Comparison of ENCODE assay signal across 1 cellular context in genomic region chr18:8177330-8178016, GRCh38.
TF ChIP-seq lines count a peak whose summit lies in the region.

No MANE protein-coding gene starts in this region.

TF ChIP-seq in HepG2, 621 proteins besides CTCF, POLR2A, EP300 and RAD21 (continued from another document and continues in another):
- no peak for TF ChIP-seq ZNF280D (CRISPR knock-in tag; IDR thresholded peaks at IDR 0.05)
- TF ChIP-seq TGIF2 (CRISPR knock-in tag; IDR thresholded peaks at IDR 0.05): no peak
- no peak for TF ChIP-seq ZNF737 (CRISPR knock-in tag; IDR thresholded peaks at IDR 0.05; ENCODE audit: borderline replicate concordance)
- TF ChIP-seq CCDC6 (CRISPR knock-in tag; IDR thresholded peaks at IDR 0.05): 0 out of 2 replicates have a peak, but pooled peaks have one; percentile 27
- TF ChIP-seq KDM4B (CRISPR knock-in tag; IDR thresholded peaks at IDR 0.05): no peak
- no peak for TF ChIP-seq KAT8 (CRISPR knock-in tag; IDR thresholded peaks at IDR 0.05)
- no peak for TF ChIP-seq ZNF709 (CRISPR knock-in tag; IDR thresholded peaks at IDR 0.05)
- no peak for TF ChIP-seq ZNF598 (CRISPR knock-in tag; IDR thresholded peaks at IDR 0.05; ENCODE audit: borderline replicate concordance)
- TF ChIP-seq ZNF275 (CRISPR knock-in tag; IDR thresholded peaks at IDR 0.05; ENCODE audit: borderline replicate concordance): no peak
- no peak for TF ChIP-seq ZNF788 (CRISPR knock-in tag; IDR thresholded peaks at IDR 0.05; ENCODE audit: borderline replicate concordance)
- no peak for TF ChIP-seq SMAD1 (CRISPR knock-in tag; IDR thresholded peaks at IDR 0.05; ENCODE audit: borderline replicate concordance, low read depth)
- TF ChIP-seq MAX (IDR thresholded peaks at IDR 0.05): no peak
- TF ChIP-seq ZNF530 (CRISPR knock-in tag; IDR thresholded peaks at IDR 0.05; ENCODE audit: low read depth): no peak
- no peak for TF ChIP-seq ZBTB33 (CRISPR knock-in tag; IDR thresholded peaks at IDR 0.05)
- TF ChIP-seq FUBP1 (CRISPR knock-in tag; IDR thresholded peaks at IDR 0.05; ENCODE audit: borderline replicate concordance): no peak
- no peak for TF ChIP-seq TBP (CRISPR knock-in tag; IDR thresholded peaks at IDR 0.05)
- no peak for TF ChIP-seq RFX5 (IDR thresholded peaks at IDR 0.05; ENCODE audit: low read depth, low read length)
- TF ChIP-seq ZZZ3 (CRISPR knock-in tag; IDR thresholded peaks at IDR 0.05; ENCODE audit: borderline replicate concordance): no peak
- TF ChIP-seq ZIK1 (CRISPR knock-in tag; IDR thresholded peaks at IDR 0.05; ENCODE audit: borderline replicate concordance, low read depth): no peak
- TF ChIP-seq KLF15 (CRISPR knock-in tag; IDR thresholded peaks at IDR 0.05; ENCODE audit: borderline replicate concordance): no peak
- TF ChIP-seq MXD1 (CRISPR knock-in tag; IDR thresholded peaks at IDR 0.05): no peak
- TF ChIP-seq ZNF776 (CRISPR knock-in tag; IDR thresholded peaks at IDR 0.05): no peak
- TF ChIP-seq ZNF331 (CRISPR knock-in tag; IDR thresholded peaks at IDR 0.05): peak; percentile 53; the same call in 1 of the 2 replicates
- TF ChIP-seq KDM3A (CRISPR knock-in tag; IDR thresholded peaks at IDR 0.05; ENCODE audit: low read depth): no peak
- TF ChIP-seq ZNF468 (CRISPR knock-in tag; IDR thresholded peaks at IDR 0.05): no peak
- TF ChIP-seq ZNF441 (CRISPR knock-in tag; IDR thresholded peaks at IDR 0.05; ENCODE audit: borderline replicate concordance): no peak
- TF ChIP-seq NFKB2 (CRISPR knock-in tag; IDR thresholded peaks at IDR 0.05; ENCODE audit: borderline replicate concordance): no peak
- no peak for TF ChIP-seq RNF219 (CRISPR knock-in tag; IDR thresholded peaks at IDR 0.05)
- TF ChIP-seq ZFP62 (CRISPR knock-in tag; IDR thresholded peaks at IDR 0.05): no peak
- TF ChIP-seq NAIF1 (CRISPR knock-in tag; IDR thresholded peaks at IDR 0.05; ENCODE audit: borderline replicate concordance): no peak
- no peak for TF ChIP-seq MLLT10 (CRISPR knock-in tag; IDR thresholded peaks at IDR 0.05)
- TF ChIP-seq ZNF777 (CRISPR knock-in tag; IDR thresholded peaks at IDR 0.05): no peak
- no peak for TF ChIP-seq TEF (CRISPR knock-in tag; IDR thresholded peaks at IDR 0.05)
- no peak for TF ChIP-seq ETV5 (CRISPR knock-in tag; IDR thresholded peaks at IDR 0.05; ENCODE audit: borderline replicate concordance)
- peak; percentile 97 for TF ChIP-seq RARA (CRISPR knock-in tag; IDR thresholded peaks at IDR 0.05)
- peak; percentile 59 for TF ChIP-seq GATAD2A (CRISPR knock-in tag; IDR thresholded peaks at IDR 0.05)
- no peak for TF ChIP-seq FLYWCH1 (CRISPR knock-in tag; IDR thresholded peaks at IDR 0.05)
- TF ChIP-seq GZF1 (CRISPR knock-in tag; IDR thresholded peaks at IDR 0.05): no peak
- no peak for TF ChIP-seq ZNF276 (CRISPR knock-in tag; IDR thresholded peaks at IDR 0.05; ENCODE audit: low read depth)
- TF ChIP-seq ZBTB42 (CRISPR knock-in tag; IDR thresholded peaks at IDR 0.05): no peak
- TF ChIP-seq SP1 (IDR thresholded peaks at IDR 0.05): no peak
- no peak for TF ChIP-seq SP1 (CRISPR knock-in tag; IDR thresholded peaks at IDR 0.05)
- TF ChIP-seq ZNF501 (CRISPR knock-in tag; IDR thresholded peaks at IDR 0.05): no peak
- peak; percentile 63; the same call in 1 of the 2 replicates for TF ChIP-seq NCOR1 (IDR thresholded peaks at IDR 0.05; ENCODE audit: borderline replicate concordance, low read length)
- no peak for TF ChIP-seq MTF1 (CRISPR knock-in tag; IDR thresholded peaks at IDR 0.05)
- TF ChIP-seq ZNF674 (CRISPR knock-in tag; IDR thresholded peaks at IDR 0.05; ENCODE audit: low read depth): no peak
- no peak for TF ChIP-seq RCOR2 (CRISPR knock-in tag; IDR thresholded peaks at IDR 0.05)
- peak; percentile 25; the same call in 1 of the 2 replicates for TF ChIP-seq PATZ1 (CRISPR knock-in tag; IDR thresholded peaks at IDR 0.05)
- no peak for TF ChIP-seq MIXL1 (CRISPR knock-in tag; IDR thresholded peaks at IDR 0.05)
- no peak for TF ChIP-seq ZNF451 (CRISPR knock-in tag; IDR thresholded peaks at IDR 0.05)
- no peak for TF ChIP-seq ZSCAN20 (CRISPR knock-in tag; IDR thresholded peaks at IDR 0.05; ENCODE audit: borderline replicate concordance)
- TF ChIP-seq ZNF44 (CRISPR knock-in tag; IDR thresholded peaks at IDR 0.05): no peak
- TF ChIP-seq ZNF326 (CRISPR knock-in tag; IDR thresholded peaks at IDR 0.05; ENCODE audit: borderline replicate concordance): no peak
- TF ChIP-seq ZBTB44 (CRISPR knock-in tag; IDR thresholded peaks at IDR 0.05): no peak
- TF ChIP-seq KLF13 (CRISPR knock-in tag; IDR thresholded peaks at IDR 0.05): no peak
- no peak for TF ChIP-seq IKZF4 (CRISPR knock-in tag; IDR thresholded peaks at IDR 0.05; ENCODE audit: borderline replicate concordance, low read depth, not compliant biosample characterization)
